15 cellular contexts compared by ENCODE assay signal in the genomic region with DNA sequence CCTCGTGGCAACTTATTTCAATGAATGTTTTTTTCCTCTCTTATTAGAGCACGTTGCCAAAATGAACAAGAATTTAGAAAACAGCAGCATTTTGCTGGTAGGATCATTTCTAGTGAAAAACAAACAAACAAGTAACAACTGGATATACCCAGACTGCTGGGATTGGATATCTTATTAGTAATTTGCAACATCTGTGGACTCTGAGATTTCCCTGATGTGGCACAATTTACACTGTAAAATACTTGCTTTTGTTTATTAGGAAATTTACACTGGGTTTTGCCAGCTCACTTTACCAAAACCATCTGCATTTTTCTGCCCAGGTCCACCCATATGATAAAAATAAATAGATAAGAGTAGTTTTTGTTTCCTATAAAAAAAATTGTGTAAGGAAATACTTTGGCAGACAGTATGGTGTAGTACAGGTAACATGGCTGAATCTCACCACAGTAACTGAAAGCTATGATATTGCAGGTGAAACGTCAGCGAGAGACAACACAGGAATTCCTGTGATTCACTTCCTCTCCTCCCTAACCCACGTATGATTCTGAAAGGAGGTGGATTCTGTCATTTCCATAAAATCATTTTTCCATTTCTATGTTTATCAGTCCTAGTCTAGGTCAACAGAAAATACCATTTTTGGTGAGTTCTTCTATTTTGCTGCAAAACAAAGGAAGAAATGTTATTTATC.
"Had no signal": no experiment of that assay in that cellular context is flagged by ENCODE, and none has a peak within 500 bp of the region (broad histone marks: within the 10 kb centered on the region; RNA-seq: fewer than 3 reads in every experiment).

No MANE protein-coding gene starts in this region.

- FAIRE-seq: endometrium had no signal

- H3K9me3 ChIP-seq: right atrium auricular region, stomach, thoracic aorta had no signal

- H3K4me1 ChIP-seq: right atrium auricular region, stomach had no signal

- H3K4me3 ChIP-seq: dorsolateral prefrontal cortex, right atrium auricular region, skin epidermis, stomach, thoracic aorta had no signal

- H3K36me3 ChIP-seq: brain microvascular endothelial cell, right atrium auricular region, stomach, thoracic aorta had no signal

- DNase-seq: activated CD4-positive, alpha-beta T cell treated with anti-CD3 and anti-CD28 coated beads for 1 hour; activated CD4-positive, alpha-beta T cell treated with anti-CD3 and anti-CD28 coated beads, Interleukin-2, amount 50 U/mL, for 48 hours; activated CD8-positive, alpha-beta memory T cell treated with anti-CD3 and anti-CD28 coated beads, Interleukin-2, amount 10 ng/mL, durations not matched to agents 7 days and 5 days; activated effector memory CD4-positive, alpha-beta T cell treated with Interleukin-2 at 50 U/mL for 16 hours; activated T-cell treated with anti-CD3 and anti-CD28 coated beads, Interleukin-2, amount 50 U/mL, for 24 hours; brain microvascular endothelial cell; dorsolateral prefrontal cortex; midbrain; stimulated activated CD4-positive, alpha-beta T cell treated with anti-CD3 and anti-CD28 coated beads, Interleukin-4, amount 100 ng/mL, for 4 hours; stomach; T-helper 9 cell had no signal

- ATAC-seq: activated CD8-positive, alpha-beta memory T cell treated with anti-CD3 and anti-CD28 coated beads, Interleukin-2, amount 10 ng/mL, durations not matched to agents 7 days and 5 days had no signal

- H3K27me3 ChIP-seq: brain microvascular endothelial cell, dorsolateral prefrontal cortex, right atrium auricular region, stomach had no signal

- H3K27ac ChIP-seq: brain microvascular endothelial cell, dorsolateral prefrontal cortex, right atrium auricular region, skin epidermis, stomach, thoracic aorta had no signal
